Comparison of ENCODE assay signal across 17 cellular contexts in the genomic region with DNA sequence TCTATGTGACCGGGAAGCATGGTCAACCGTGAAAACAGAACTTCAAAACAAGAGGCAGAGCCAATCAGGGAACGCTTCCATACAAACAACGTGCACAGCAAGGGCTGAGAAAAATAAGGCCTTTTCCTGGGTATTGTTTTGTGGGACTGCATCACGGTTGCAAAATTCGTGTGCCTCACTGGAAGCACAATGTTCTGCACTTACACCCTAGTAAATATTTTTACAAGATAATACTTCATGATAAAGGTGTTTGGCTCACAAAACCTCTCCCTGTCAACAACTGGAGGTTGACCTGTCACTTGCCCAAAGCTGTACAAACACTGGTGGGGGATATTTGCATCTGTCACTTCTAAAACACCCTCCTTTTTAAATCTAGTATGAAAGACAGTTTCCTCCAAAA. TPM values are rescaled to one million over a fixed set of nuclear protein-coding genes. Genes with fewer than 3 reads are reported as not detected.
DNase-seq lines count a peak whose midpoint lies in the region; ATAC-seq and TF ChIP-seq lines count a peak whose summit lies in the region.
"Had no signal": no experiment of that assay in that cellular context is flagged by ENCODE, and none has a peak within 500 bp of the region (broad histone marks: within the 10 kb centered on the region; RNA-seq: fewer than 3 reads in every experiment).

No MANE protein-coding gene starts in this region.

- H3K36me3 ChIP-seq in skeletal muscle tissue (ENCODE audit: control insufficient read depth in 3 of 3, insufficient read depth in 3 of 3, low read length in 3 of 3): no peaks in the 10 kb centered on the region
- H3K36me3 ChIP-seq in CD8-positive, alpha-beta T cell (ENCODE audit: insufficient read depth, low read length): no peaks in the 10 kb centered on the region
- H3K36me3 ChIP-seq: Peyer's patch had no signal

- no peaks in the 10 kb centered on the region for H3K9me3 ChIP-seq in skeletal muscle tissue (ENCODE audit: control insufficient read depth in 3 of 3, low read length in 3 of 3)
- no peaks in the 10 kb centered on the region for H3K9me3 ChIP-seq in CD8-positive, alpha-beta T cell (ENCODE audit: low read length)
- H3K9me3 ChIP-seq: Peyer's patch had no signal

- H3K4me1 ChIP-seq in skeletal muscle tissue (ENCODE audit: control insufficient read depth in 3 of 3, insufficient read depth in 3 of 3, low read length in 3 of 3): peaks cover 30 to 45% (median 36%) of the 10 kb centered on the region in 3 donors
- H3K4me1 ChIP-seq in CD8-positive, alpha-beta T cell (ENCODE audit: insufficient read depth, low read length): no peaks in the 10 kb centered on the region

- H3K27me3 ChIP-seq in skeletal muscle tissue (ENCODE audit: control insufficient read depth in 3 of 3, insufficient read depth in 3 of 3, low read length in 3 of 3): no peaks in the 10 kb centered on the region
- H3K27me3 ChIP-seq in CD8-positive, alpha-beta T cell (ENCODE audit: insufficient read depth, low read length): no peaks in the 10 kb centered on the region
- H3K27me3 ChIP-seq: Peyer's patch had no signal

- POLR2A ChIA-PET in CD8-positive, alpha-beta T cell (lab: Charles Lee): no interaction called here

- intact Hi-C loops in CD8-positive, alpha-beta T cell (cut with DNase I, micrococcal nuclease): no loop called here

- ATAC-seq in left lobe of liver (peak; percentile 85), HG03175 (IDR thresholded peaks at IDR 0.05; ENCODE audit: unreplicated experiment) (no peak), HG02973 (IDR thresholded peaks at IDR 0.05; ENCODE audit: unreplicated experiment) (no peak)
- ATAC-seq in CD8-positive, alpha-beta T cell: no peak

- H3K4me3 ChIP-seq in skeletal muscle tissue (ENCODE audit: low read length in 3 of 3): peak overlapping the region in 1 of 3 donors; percentile 66
- H3K4me3 ChIP-seq in CD8-positive, alpha-beta T cell (ENCODE audit: low read depth, low read length): no peak overlapping the region
- H3K4me3 ChIP-seq: Peyer's patch had no signal

- no peaks in the 10 kb centered on the region for H3K4me1 Mint-ChIP-seq in CD8-positive, alpha-beta T cell (ENCODE audit: low read depth)

- CTCF ChIA-PET in CD8-positive, alpha-beta T cell (lab: Charles Lee): no interaction called here

- no peaks in the 10 kb centered on the region for H3K9me3 Mint-ChIP-seq in CD8-positive, alpha-beta T cell
- H3K9me3 Mint-ChIP-seq: activated CD4-positive, alpha-beta memory T cell treated with anti-CD3 and anti-CD28 coated beads, Interleukin-2, amount 10 ng/mL, durations not matched to agents 7 days and 5 days; HFFc6 had no signal

- H3K4me3 Mint-ChIP-seq in CD8-positive, alpha-beta T cell: no peak overlapping the region
- H3K4me3 Mint-ChIP-seq: activated CD4-positive, alpha-beta memory T cell treated with anti-CD3 and anti-CD28 coated beads, Interleukin-2, amount 10 ng/mL, durations not matched to agents 7 days and 5 days; HFFc6 had no signal

- TF ChIP-seq CTCF in CD8-positive, alpha-beta T cell (IDR thresholded peaks at IDR 0.05): no peak

- peak overlapping the region; percentile 55 for H3K27ac ChIP-seq in skeletal muscle tissue (ENCODE audit: low read depth, low read length)
- no peak overlapping the region for H3K27ac ChIP-seq in CD8-positive, alpha-beta T cell (ENCODE audit: low read depth, low read length)
- H3K27ac ChIP-seq: Peyer's patch had no signal

- peak overlapping the region in 1 of 3 donors; percentile 28 for H3K9ac ChIP-seq in skeletal muscle tissue (ENCODE audit: low read depth in 1 of 3, low read length in 3 of 3)

- peak; percentile 84 for DNase-seq in NCI-H748 (lab: John Stamatoyannopoulos, UW; ENCODE audit: unreplicated experiment)
- DNase-seq in dermis blood vessel endothelial cell: peak; percentile 78
- peak; percentile 81 for DNase-seq in left lobe of liver (ENCODE audit: low spot score)
- no peak for DNase-seq in CD8-positive, alpha-beta T cell
- no peak for DNase-seq in SIG-M5 treated with dmso at 0.1 percent for 504 hours (lab: John Stamatoyannopoulos, UW; ENCODE audit: unreplicated experiment)
- DNase-seq: activated CD4-positive, alpha-beta memory T cell treated with anti-CD3 and anti-CD28 coated beads, Interleukin-2, amount 10 ng/mL, durations not matched to agents 7 days and 5 days; glutamatergic neuron; HFFc6; IMR-90; islet precursor cell; NCI-H2029; NCI-H510A; stimulated activated naive CD4-positive, alpha-beta T cell had no signal

- no peak overlapping the region for H3K27ac Mint-ChIP-seq in CD8-positive, alpha-beta T cell
- H3K27ac Mint-ChIP-seq: activated CD4-positive, alpha-beta memory T cell treated with anti-CD3 and anti-CD28 coated beads, Interleukin-2, amount 10 ng/mL, durations not matched to agents 7 days and 5 days; HFFc6 had no signal

- no peaks in the 10 kb centered on the region for H3K36me3 Mint-ChIP-seq in CD8-positive, alpha-beta T cell

- no peaks in the 10 kb centered on the region for H3K27me3 Mint-ChIP-seq in CD8-positive, alpha-beta T cell (ENCODE audit: low read depth)

RNA-seq across cellular contexts. Expression of a gene that starts 37.0 kb away (rescaled TPM):
- total RNA-seq in dermis blood vessel endothelial cell (101 and 205 TPM in 2 replicates), left lobe of liver (27.3 TPM), skeletal muscle tissue (50.6 TPM)
- 100 to 1,000 TPM; 552 to 566 TPM for total RNA-seq in CD8-positive, alpha-beta T cell

Comparison
In these comparisons a context has a peak if more than half of its experiments do, and no peak if none do; other contexts are left out.
1. DNase-seq: peak in NCI-H748 (single experiment), dermis blood vessel endothelial cell (single experiment) and left lobe of liver (single experiment); none in CD8-positive, alpha-beta T cell (0 of 7) and SIG-M5 treated with dmso at 0.1 percent for 504 hours (single experiment).